Comparison of ENCODE assay signal across 8 cellular contexts in the genomic region with DNA sequence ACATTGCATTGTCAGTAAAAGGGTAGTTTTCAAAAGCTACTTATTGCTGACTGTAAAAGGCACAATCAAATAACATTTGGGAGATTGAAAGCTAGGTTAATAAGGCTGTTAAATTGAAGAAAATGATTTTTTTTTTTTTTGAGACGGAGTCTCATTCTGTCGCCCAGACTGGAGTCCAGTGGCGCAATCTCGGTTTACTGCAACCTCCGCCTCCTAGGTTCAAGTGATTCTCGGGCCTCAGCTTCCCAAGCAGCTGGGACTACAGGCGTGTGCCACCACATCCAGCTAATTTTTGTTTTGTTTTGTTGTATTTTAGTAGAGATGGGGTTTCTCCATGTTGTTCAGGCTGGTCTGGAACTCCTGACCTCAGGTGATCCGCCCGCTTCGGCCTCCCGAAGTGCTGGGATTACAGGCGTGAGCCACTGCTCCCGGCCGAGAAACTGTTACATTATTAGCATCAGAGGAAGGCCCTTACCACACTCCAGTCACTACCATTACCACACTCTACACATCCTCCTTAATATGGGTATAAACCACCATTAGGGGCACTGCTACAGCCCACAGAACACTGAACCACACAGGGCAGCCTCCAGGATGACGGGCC. TPM values are rescaled to one million over a fixed set of nuclear protein-coding genes. Genes with fewer than 3 reads are reported as not detected.
DNase-seq lines count a peak whose midpoint lies in the region; ATAC-seq and TF ChIP-seq lines count a peak whose summit lies in the region.

No MANE protein-coding gene starts in this region.

- peak overlapping the region; percentile 95 to 100 (median 99) for H3K4me3 Mint-ChIP-seq in brain
- peak overlapping the region; percentile 99 for H3K4me3 Mint-ChIP-seq in type B pancreatic cell

- H3K36me3 Mint-ChIP-seq in brain, result peaks cover 26% of the 10 kb centered on the region
- H3K36me3 Mint-ChIP-seq in type B pancreatic cell, result peaks cover 14% of the 10 kb centered on the region

- DNase-seq in M059J (ENCODE audit: low read depth) (peak; percentile 36), lower leg skin (ENCODE audit: low spot score in 2 of 2) (no peak), type B pancreatic cell (ENCODE audit: extremely low spot score, unreplicated experiment) (no peak), NCI-H226 (no peak)
- no peak for DNase-seq in stimulated activated CD4-positive, alpha-beta T cell treated with anti-CD3 and anti-CD28 coated beads, Interleukin-1b, Interleukin-23, amount 100 ng/mL, for 48 hours

- peaks cover 3 to 12% (median 6%) of the 10 kb centered on the region in 5 experiments for H3K9me3 Mint-ChIP-seq in brain
- no peaks in the 10 kb centered on the region for H3K9me3 Mint-ChIP-seq in type B pancreatic cell

- WGBS in lower leg skin, 2 donors, result 43 to 47% methylated on average over 15 of the region's 15 CpGs

- peaks cover 10% of the 10 kb centered on the region; the same call in 1 of the 2 replicates for H3K36me3 ChIP-seq in ES-I3 (ENCODE audit: insufficient read depth, low read length)

- TF ChIP-seq CTCF in brain (conservative IDR thresholded peaks at IDR 0.05), result no peak
- TF ChIP-seq CTCF in lower leg skin (IDR thresholded peaks at IDR 0.05), result no peak
- no peak for TF ChIP-seq CTCF in type B pancreatic cell (conservative IDR thresholded peaks at IDR 0.05)

- no peak for TF ChIP-seq POLR2A in lower leg skin (IDR thresholded peaks at IDR 0.05)

- H3K9ac ChIP-seq in ES-I3 (ENCODE audit: low read depth, low read length), result peak overlapping the region; percentile 77

- ATAC-seq in GM21619 (IDR thresholded peaks at IDR 0.05; ENCODE audit: unreplicated experiment), result peak; percentile 16

- H3K4me3 ChIP-seq in lower leg skin (ENCODE audit: low read depth, poor library complexity, severe bottlenecking), result peak overlapping the region; percentile 83

- no peaks in the 10 kb centered on the region for H3K9me3 ChIP-seq in ES-I3 (ENCODE audit: control insufficient read depth, insufficient read depth, low read length)

- H3K4me1 Mint-ChIP-seq in brain (peaks cover 53% of the 10 kb centered on the region), type B pancreatic cell (ENCODE audit: unreplicated experiment) (peaks cover 35% of the 10 kb centered on the region)

- H3K27ac Mint-ChIP-seq in brain, result peak overlapping the region; percentile 97 to 100 (median 100)
- peak overlapping the region; percentile 100 for H3K27ac Mint-ChIP-seq in type B pancreatic cell

- intact Hi-C loops in lower leg skin (cut with DNase I; ENCODE audit: low total_unique reads), result no loop called here

- no peaks in the 10 kb centered on the region for H3K4me1 ChIP-seq in ES-I3 (ENCODE audit: insufficient read depth, low read length)

- peaks cover 21% of the 10 kb centered on the region for H3K27me3 Mint-ChIP-seq in brain
- H3K27me3 Mint-ChIP-seq in type B pancreatic cell, result no peaks in the 10 kb centered on the region

RNA-seq across cellular contexts. Expression of gene CYP51A1, which starts 1.0 kb away (rescaled TPM):
- total RNA-seq in M059J (2014; rRNA removed; shearing (Covaris generic)), result 137 and 139 TPM in 2 replicates
- 95.9 TPM for polyA plus RNA-seq in brain (ENCODE audit: insufficient read depth, low read depth, low replicate concordance)
- total RNA-seq in lower leg skin (10 to 100 TPM; 34.4 to 62.4 (median 52.3) TPM), type B pancreatic cell (ENCODE audit: low replicate concordance) (82.8 and 83.0 TPM in 2 replicates)

RNA-seq across cellular contexts. Expression of gene LRRD1, which starts 45.7 kb away (rescaled TPM):
- not detected in 2 replicates for total RNA-seq in M059J (2014; rRNA removed; shearing (Covaris generic))
- polyA plus RNA-seq in brain (ENCODE audit: insufficient read depth, low read depth, low replicate concordance), result not detected
- total RNA-seq in lower leg skin (under 1 TPM in 2 of 4 donors, not detected in 2; 0.13 to 0.65 TPM), type B pancreatic cell (ENCODE audit: low replicate concordance) (0.19 TPM in 1 of 2 replicates, not detected in the other)
